Comparison of ENCODE assay signal across 8 cellular contexts in genomic region chr19:16041571-16042386, GRCh38. TPM values are rescaled to one million over a fixed set of nuclear protein-coding genes. Genes with fewer than 3 reads are reported as not detected.
DNase-seq lines count a peak whose midpoint lies in the region; ATAC-seq and TF ChIP-seq lines count a peak whose summit lies in the region.

No MANE protein-coding gene starts in this region.

- H3K4me1 ChIP-seq in mucosa of descending colon (ENCODE audit: low read depth), result peaks cover 8% of the 10 kb centered on the region

- TF ChIP-seq CTCF in endothelial cell (IDR thresholded peaks at IDR 0.05; ENCODE audit: unreplicated experiment) (peak; percentile 99), mucosa of descending colon (IDR thresholded peaks at IDR 0.05) (peak; percentile 95)

- peaks cover 2% of the 10 kb centered on the region; the same call in 1 of the 2 replicates for H3K27me3 ChIP-seq in H7 (ENCODE audit: control insufficient read depth, insufficient read depth, low read length)

- H3K4me3 Mint-ChIP-seq in endothelial cell (ENCODE audit: unreplicated experiment), result no peak overlapping the region

- ATAC-seq in mucosa of descending colon (peak; percentile 98), GM18498 (IDR thresholded peaks at IDR 0.05; ENCODE audit: unreplicated experiment) (no peak)

- peaks cover 14% of the 10 kb centered on the region for H3K27me3 Mint-ChIP-seq in endothelial cell (ENCODE audit: unreplicated experiment)

- no peaks in the 10 kb centered on the region for H3K36me3 Mint-ChIP-seq in endothelial cell (ENCODE audit: low read depth, unreplicated experiment)

- no peaks in the 10 kb centered on the region for H3K9me3 Mint-ChIP-seq in endothelial cell (ENCODE audit: unreplicated experiment)

- no peaks in the 10 kb centered on the region for H3K9me3 ChIP-seq in mucosa of descending colon

- no peaks in the 10 kb centered on the region for H3K4me1 Mint-ChIP-seq in endothelial cell (ENCODE audit: unreplicated experiment)

- no peak overlapping the region for H3K4me3 ChIP-seq in H7 (ENCODE audit: insufficient read depth, low read depth, low read length)
- no peak overlapping the region for H3K4me3 ChIP-seq in mucosa of descending colon

- H3K36me3 ChIP-seq in H7 (replicated peaks; ENCODE audit: control insufficient read depth, insufficient read depth, low read length) (no peaks in the 10 kb centered on the region), mucosa of descending colon (ENCODE audit: low read depth) (no peaks in the 10 kb centered on the region)

- DNase-seq in AG20443 (ENCODE audit: low spot score) (peak; percentile 96), H7 (peak; percentile 96), NOMO-1 treated with dmso at 0.1 percent for 144 hours (lab: John Stamatoyannopoulos, UW; ENCODE audit: unreplicated experiment) (peak; percentile 49), endothelial cell (ENCODE audit: low spot score) (peak; percentile 92), mucosa of descending colon (peak; percentile 85 to 91 (median 88))
- DNase-seq in activated CD8-positive, alpha-beta memory T cell treated with anti-CD3 and anti-CD28 coated beads, Interleukin-2, amount 50 U/mL, for 1 hour (ENCODE audit: extremely low read depth), result peak; percentile 26
- DNase-seq in stimulated activated CD8-positive, alpha-beta memory T cell treated with anti-CD3 and anti-CD28 coated beads, Interleukin-2, amount 100 ng/mL, for 48 hours (ENCODE audit: low read depth in 2 of 2), result peak; percentile 62 to 73

- intact Hi-C loops in mucosa of descending colon (cut with DNase I, micrococcal nuclease), result loop anchor here (2.0 to 5.0 kb wide), 2 partner anchors 141 to 146 kb away; partner anchors contain the start of gene FAM32A (in 1 of the 2)

- H3K27ac Mint-ChIP-seq in endothelial cell (ENCODE audit: unreplicated experiment), result no peak overlapping the region

RNA-seq across cellular contexts. Expression of gene TPM4, which starts 34.5 kb away (rescaled TPM):
- total RNA-seq in H7 (2014; rRNA removed; shearing (Covaris generic)), result 429 and 498 TPM in 2 replicates
- 644 TPM for total RNA-seq in endothelial cell (ENCODE audit: unreplicated experiment)
- 100 to 1,000 TPM; 205 to 373 (median 333) TPM for total RNA-seq in mucosa of descending colon

Comparison
In these comparisons a context has a peak if more than half of its experiments do, and no peak if none do; other contexts are left out.
1. DNase-seq: peak in every context shown above with its lines; median percentile 96 in AG20443; 96 in H7; 92 in endothelial cell; 88 in mucosa of descending colon; 68 in stimulated activated CD8-positive, alpha-beta memory T cell treated with anti-CD3 and anti-CD28 coated beads, Interleukin-2, amount 100 ng/mL, for 48 hours; 49 in NOMO-1 treated with dmso at 0.1 percent for 144 hours; 26 in activated CD8-positive, alpha-beta memory T cell treated with anti-CD3 and anti-CD28 coated beads, Interleukin-2, amount 50 U/mL, for 1 hour.